In the genomic region with DNA sequence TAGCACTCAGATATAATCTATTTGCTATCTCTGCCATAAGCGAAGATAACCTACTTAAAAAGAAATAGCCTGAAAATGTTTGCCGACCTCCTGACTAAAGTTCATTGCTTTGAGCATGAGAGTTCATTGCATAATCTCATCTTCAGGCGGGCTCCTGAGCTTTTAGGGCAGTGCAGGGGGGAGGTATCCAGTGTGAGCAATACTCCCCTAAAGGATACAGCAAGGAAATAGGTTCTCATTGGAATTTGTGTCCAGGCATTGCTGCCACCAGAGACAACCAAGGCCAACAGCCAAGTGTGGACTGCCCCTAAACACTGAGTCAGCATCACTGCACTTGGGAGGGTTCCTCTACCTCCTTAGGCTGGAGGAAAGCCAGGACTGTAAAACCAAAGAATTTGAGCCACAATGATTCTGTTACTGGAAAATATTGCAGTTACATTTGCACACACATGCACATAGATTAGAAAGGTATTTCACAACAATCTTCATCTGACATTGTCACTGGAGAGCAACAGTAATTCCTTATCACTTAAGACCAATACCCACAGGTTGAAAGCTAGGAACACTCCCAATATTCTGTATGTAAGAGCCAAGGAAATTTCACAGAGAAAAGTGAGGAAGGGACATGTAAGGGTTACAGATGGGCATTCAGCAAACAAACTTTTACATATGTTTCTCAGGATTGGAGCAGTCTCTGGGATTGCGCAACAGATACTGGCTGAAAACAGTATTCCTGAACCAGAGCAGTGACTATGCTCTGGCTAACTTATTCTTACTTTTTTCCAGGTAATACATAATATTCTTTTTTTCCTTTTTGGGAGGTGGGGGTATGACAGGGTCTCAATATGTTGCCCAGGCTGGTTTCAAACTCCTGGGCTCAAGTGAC, we compare ENCODE assay signal across 1 cellular context.
TF ChIP-seq lines count a peak whose summit lies in the region.

No MANE protein-coding gene starts in this region.

TF ChIP-seq in HepG2, 621 proteins besides CTCF, POLR2A, EP300 and RAD21 (continued from another document and continues in another):
- TF ChIP-seq, protein P1, sequence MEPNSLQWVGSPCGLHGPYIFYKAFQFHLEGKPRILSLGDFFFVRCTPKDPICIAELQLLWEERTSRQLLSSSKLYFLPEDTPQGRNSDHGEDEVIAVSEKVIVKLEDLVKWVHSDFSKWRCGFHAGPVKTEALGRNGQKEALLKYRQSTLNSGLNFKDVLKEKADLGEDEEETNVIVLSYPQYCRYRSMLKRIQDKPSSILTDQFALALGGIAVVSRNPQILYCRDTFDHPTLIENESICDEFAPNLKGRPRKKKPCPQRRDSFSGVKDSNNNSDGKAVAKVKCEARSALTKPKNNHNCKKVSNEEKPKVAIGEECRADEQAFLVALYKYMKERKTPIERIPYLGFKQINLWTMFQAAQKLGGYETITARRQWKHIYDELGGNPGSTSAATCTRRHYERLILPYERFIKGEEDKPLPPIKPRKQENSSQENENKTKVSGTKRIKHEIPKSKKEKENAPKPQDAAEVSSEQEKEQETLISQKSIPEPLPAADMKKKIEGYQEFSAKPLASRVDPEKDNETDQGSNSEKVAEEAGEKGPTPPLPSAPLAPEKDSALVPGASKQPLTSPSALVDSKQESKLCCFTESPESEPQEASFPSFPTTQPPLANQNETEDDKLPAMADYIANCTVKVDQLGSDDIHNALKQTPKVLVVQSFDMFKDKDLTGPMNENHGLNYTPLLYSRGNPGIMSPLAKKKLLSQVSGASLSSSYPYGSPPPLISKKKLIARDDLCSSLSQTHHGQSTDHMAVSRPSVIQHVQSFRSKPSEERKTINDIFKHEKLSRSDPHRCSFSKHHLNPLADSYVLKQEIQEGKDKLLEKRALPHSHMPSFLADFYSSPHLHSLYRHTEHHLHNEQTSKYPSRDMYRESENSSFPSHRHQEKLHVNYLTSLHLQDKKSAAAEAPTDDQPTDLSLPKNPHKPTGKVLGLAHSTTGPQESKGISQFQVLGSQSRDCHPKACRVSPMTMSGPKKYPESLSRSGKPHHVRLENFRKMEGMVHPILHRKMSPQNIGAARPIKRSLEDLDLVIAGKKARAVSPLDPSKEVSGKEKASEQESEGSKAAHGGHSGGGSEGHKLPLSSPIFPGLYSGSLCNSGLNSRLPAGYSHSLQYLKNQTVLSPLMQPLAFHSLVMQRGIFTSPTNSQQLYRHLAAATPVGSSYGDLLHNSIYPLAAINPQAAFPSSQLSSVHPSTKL (CRISPR knock-in tag; IDR thresholded peaks at IDR 0.05), result peak; percentile 70; the same call in 1 of the 2 replicates
- no peak for TF ChIP-seq RFX3 (CRISPR knock-in tag; IDR thresholded peaks at IDR 0.05)
- TF ChIP-seq ZNF230 (CRISPR knock-in tag; IDR thresholded peaks at IDR 0.05), result no peak
- no peak for TF ChIP-seq TOPORS (CRISPR knock-in tag; IDR thresholded peaks at IDR 0.05)
- no peak for TF ChIP-seq XBP1 (CRISPR knock-in tag; IDR thresholded peaks at IDR 0.05)
- TF ChIP-seq NFRKB (IDR thresholded peaks at IDR 0.05), result no peak
- TF ChIP-seq DZIP1 (CRISPR knock-in tag; IDR thresholded peaks at IDR 0.05), result no peak
- TF ChIP-seq SIN3A (IDR thresholded peaks at IDR 0.05; ENCODE audit: borderline replicate concordance, low read depth, low read length), result no peak
- TF ChIP-seq ZBTB20 (CRISPR knock-in tag; IDR thresholded peaks at IDR 0.05; ENCODE audit: borderline replicate concordance, low read depth), result peak; percentile 41; the same call in 1 of the 2 replicates
- TF ChIP-seq ZNF367 (CRISPR knock-in tag; IDR thresholded peaks at IDR 0.05; ENCODE audit: borderline replicate concordance), result no peak
- TF ChIP-seq THAP9 (CRISPR knock-in tag; IDR thresholded peaks at IDR 0.05; ENCODE audit: borderline replicate concordance), result no peak
- 0 out of 2 replicates have a peak, but pooled peaks have one; percentile 29 for TF ChIP-seq ZNF280D (CRISPR knock-in tag; IDR thresholded peaks at IDR 0.05)
- TF ChIP-seq ZNF10 (CRISPR knock-in tag; IDR thresholded peaks at IDR 0.05; ENCODE audit: borderline replicate concordance, low read depth), result no peak
- no peak for TF ChIP-seq E2F5 (CRISPR knock-in tag; conservative IDR thresholded peaks at IDR 0.05)
- TF ChIP-seq ZFP41 (CRISPR knock-in tag; IDR thresholded peaks at IDR 0.05; ENCODE audit: borderline replicate concordance), result no peak
- TF ChIP-seq ZNF773 (CRISPR knock-in tag; IDR thresholded peaks at IDR 0.05; ENCODE audit: borderline replicate concordance), result no peak
- peak; percentile 63; the same call in 1 of the 2 replicates for TF ChIP-seq BCL6 (CRISPR knock-in tag; IDR thresholded peaks at IDR 0.05)
- no peak for TF ChIP-seq KLF13 (CRISPR knock-in tag; IDR thresholded peaks at IDR 0.05)
- TF ChIP-seq ZNF652 (CRISPR knock-in tag; IDR thresholded peaks at IDR 0.05; ENCODE audit: borderline replicate concordance, low read depth), result peak; percentile 74; the same call in 1 of the 2 replicates
- no peak for TF ChIP-seq ZNF274 (CRISPR knock-in tag; IDR thresholded peaks at IDR 0.05)
- no peak for TF ChIP-seq CEBPZ (IDR thresholded peaks at IDR 0.05; ENCODE audit: low read length)
- no peak for TF ChIP-seq KDM1A (CRISPR knock-in tag; IDR thresholded peaks at IDR 0.05)
- TF ChIP-seq ZNF83 (CRISPR knock-in tag; IDR thresholded peaks at IDR 0.05; ENCODE audit: borderline replicate concordance), result no peak
- no peak for TF ChIP-seq DNMT3B (CRISPR knock-in tag; conservative IDR thresholded peaks at IDR 0.05)
- TF ChIP-seq, protein P2, sequence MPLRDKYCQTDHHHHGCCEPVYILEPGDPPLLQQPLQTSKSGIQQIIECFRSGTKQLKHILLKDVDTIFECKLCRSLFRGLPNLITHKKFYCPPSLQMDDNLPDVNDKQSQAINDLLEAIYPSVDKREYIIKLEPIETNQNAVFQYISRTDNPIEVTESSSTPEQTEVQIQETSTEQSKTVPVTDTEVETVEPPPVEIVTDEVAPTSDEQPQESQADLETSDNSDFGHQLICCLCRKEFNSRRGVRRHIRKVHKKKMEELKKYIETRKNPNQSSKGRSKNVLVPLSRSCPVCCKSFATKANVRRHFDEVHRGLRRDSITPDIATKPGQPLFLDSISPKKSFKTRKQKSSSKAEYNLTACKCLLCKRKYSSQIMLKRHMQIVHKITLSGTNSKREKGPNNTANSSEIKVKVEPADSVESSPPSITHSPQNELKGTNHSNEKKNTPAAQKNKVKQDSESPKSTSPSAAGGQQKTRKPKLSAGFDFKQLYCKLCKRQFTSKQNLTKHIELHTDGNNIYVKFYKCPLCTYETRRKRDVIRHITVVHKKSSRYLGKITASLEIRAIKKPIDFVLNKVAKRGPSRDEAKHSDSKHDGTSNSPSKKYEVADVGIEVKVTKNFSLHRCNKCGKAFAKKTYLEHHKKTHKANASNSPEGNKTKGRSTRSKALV (CRISPR knock-in tag; IDR thresholded peaks at IDR 0.05), result no peak
- no peak for TF ChIP-seq MXI1 (IDR thresholded peaks at IDR 0.05; ENCODE audit: borderline replicate concordance, low read depth, low read length)
